3 cellular contexts compared by ENCODE assay signal in genomic region chr7:9681284-9681683, GRCh38.
TF ChIP-seq lines count a peak whose summit lies in the region.

No MANE protein-coding gene starts in this region.

TF ChIP-seq in HepG2, 621 proteins besides CTCF, POLR2A, EP300 and RAD21 (continues in another document):
- TF ChIP-seq DPF2 (CRISPR knock-in tag; IDR thresholded peaks at IDR 0.05; ENCODE audit: borderline replicate concordance, low read depth) (no peak), ZNF512B (CRISPR knock-in tag; IDR thresholded peaks at IDR 0.05; ENCODE audit: borderline replicate concordance) (no peak), ARHGAP35 (CRISPR knock-in tag; IDR thresholded peaks at IDR 0.05; ENCODE audit: borderline replicate concordance) (no peak), POLR2AphosphoS2 (IDR thresholded peaks at IDR 0.05; ENCODE audit: low read depth, low read length) (no peak), GATAD2A (CRISPR knock-in tag; IDR thresholded peaks at IDR 0.05) (no peak)
- TF ChIP-seq, protein P1, sequence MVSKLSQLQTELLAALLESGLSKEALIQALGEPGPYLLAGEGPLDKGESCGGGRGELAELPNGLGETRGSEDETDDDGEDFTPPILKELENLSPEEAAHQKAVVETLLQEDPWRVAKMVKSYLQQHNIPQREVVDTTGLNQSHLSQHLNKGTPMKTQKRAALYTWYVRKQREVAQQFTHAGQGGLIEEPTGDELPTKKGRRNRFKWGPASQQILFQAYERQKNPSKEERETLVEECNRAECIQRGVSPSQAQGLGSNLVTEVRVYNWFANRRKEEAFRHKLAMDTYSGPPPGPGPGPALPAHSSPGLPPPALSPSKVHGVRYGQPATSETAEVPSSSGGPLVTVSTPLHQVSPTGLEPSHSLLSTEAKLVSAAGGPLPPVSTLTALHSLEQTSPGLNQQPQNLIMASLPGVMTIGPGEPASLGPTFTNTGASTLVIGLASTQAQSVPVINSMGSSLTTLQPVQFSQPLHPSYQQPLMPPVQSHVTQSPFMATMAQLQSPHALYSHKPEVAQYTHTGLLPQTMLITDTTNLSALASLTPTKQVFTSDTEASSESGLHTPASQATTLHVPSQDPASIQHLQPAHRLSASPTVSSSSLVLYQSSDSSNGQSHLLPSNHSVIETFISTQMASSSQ (IDR thresholded peaks at IDR 0.05; ENCODE audit: low read depth) = no peak
- TF ChIP-seq, protein P1 (CRISPR knock-in tag; IDR thresholded peaks at IDR 0.05; ENCODE audit: borderline replicate concordance) = no peak

TF ChIP-seq in IMR-90, 13 proteins besides CTCF, POLR2A, EP300 and RAD21:
- TF ChIP-seq, protein P2, sequence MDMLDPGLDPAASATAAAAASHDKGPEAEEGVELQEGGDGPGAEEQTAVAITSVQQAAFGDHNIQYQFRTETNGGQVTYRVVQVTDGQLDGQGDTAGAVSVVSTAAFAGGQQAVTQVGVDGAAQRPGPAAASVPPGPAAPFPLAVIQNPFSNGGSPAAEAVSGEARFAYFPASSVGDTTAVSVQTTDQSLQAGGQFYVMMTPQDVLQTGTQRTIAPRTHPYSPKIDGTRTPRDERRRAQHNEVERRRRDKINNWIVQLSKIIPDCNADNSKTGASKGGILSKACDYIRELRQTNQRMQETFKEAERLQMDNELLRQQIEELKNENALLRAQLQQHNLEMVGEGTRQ (IDR thresholded peaks at IDR 0.05; ENCODE audit: low read depth, low read length) = no peak
- TF ChIP-seq CEBPB (IDR thresholded peaks at IDR 0.05; ENCODE audit: low read depth, low read length) (no peak), FOS (IDR thresholded peaks at IDR 0.05; ENCODE audit: low read depth, low read length) (no peak), RCOR1 (IDR thresholded peaks at IDR 0.05; ENCODE audit: insufficient replicate concordance, low read length) (no peak), RFX5 (IDR thresholded peaks at IDR 0.05; ENCODE audit: low read depth, low read length) (no peak), MAFK (IDR thresholded peaks at IDR 0.05; ENCODE audit: low read depth, low read length) (peak; percentile 52; the same call in 1 of the 2 replicates)
TF ChIP-seq in IMR-90: peak in this region for 1.

TF ChIP-seq in K562, 482 proteins besides CTCF, POLR2A, EP300 and RAD21 (continues in another document):
- TF ChIP-seq C11orf30 (IDR thresholded peaks at IDR 0.05; ENCODE audit: low read depth) (peak; percentile 10; the same call in 1 of the 2 replicates), ZNF408 (CRISPR knock-in tag; IDR thresholded peaks at IDR 0.05; ENCODE audit: low read depth) (no peak), TOE1 (IDR thresholded peaks at IDR 0.05; ENCODE audit: borderline replicate concordance) (no peak), TOE1 (CRISPR knock-in tag; IDR thresholded peaks at IDR 0.05; ENCODE audit: borderline replicate concordance, low read depth) (no peak), UBTF (IDR thresholded peaks at IDR 0.05; ENCODE audit: borderline replicate concordance in 1 of 2, low read depth in 2 of 2, low read length in 2 of 2) (no peak), ZNF197 (CRISPR knock-in tag; IDR thresholded peaks at IDR 0.05; ENCODE audit: low read depth) (no peak), NELFE (IDR thresholded peaks at IDR 0.05; ENCODE audit: insufficient read depth, insufficient read length) (no peak), XRCC3 (IDR thresholded peaks at IDR 0.05) (no peak), RBM39 (optimal IDR thresholded peaks at IDR 0.05; ENCODE audit: low read depth, low read length) (no peak), MAFF (IDR thresholded peaks at IDR 0.05; ENCODE audit: low read length) (peak; percentile 7; the same call in 1 of the 2 replicates), ZBTB11 (CRISPR knock-in tag; IDR thresholded peaks at IDR 0.05) (no peak), ZBTB17 (CRISPR knock-in tag; IDR thresholded peaks at IDR 0.05) (no peak), PTRF (tag; IDR thresholded peaks at IDR 0.05) (no peak), CBFA2T3 (IDR thresholded peaks at IDR 0.05) (no peak), ZNF316 (IDR thresholded peaks at IDR 0.05) (peak; percentile 55), CEBPZ (IDR thresholded peaks at IDR 0.05; ENCODE audit: borderline replicate concordance, low read depth, low read length) (no peak), FOXO4 (CRISPR knock-in tag; IDR thresholded peaks at IDR 0.05) (no peak), SOX6 (IDR thresholded peaks at IDR 0.05) (no peak), POLR2AphosphoS2 (IDR thresholded peaks at IDR 0.05; ENCODE audit: low read length) (no peak), SNRNP70 (optimal IDR thresholded peaks at IDR 0.05; ENCODE audit: low read depth, low read length) (no peak), MXI1 (IDR thresholded peaks at IDR 0.05; ENCODE audit: low read depth, low read length) (no peak)
- TF ChIP-seq, protein P3, sequence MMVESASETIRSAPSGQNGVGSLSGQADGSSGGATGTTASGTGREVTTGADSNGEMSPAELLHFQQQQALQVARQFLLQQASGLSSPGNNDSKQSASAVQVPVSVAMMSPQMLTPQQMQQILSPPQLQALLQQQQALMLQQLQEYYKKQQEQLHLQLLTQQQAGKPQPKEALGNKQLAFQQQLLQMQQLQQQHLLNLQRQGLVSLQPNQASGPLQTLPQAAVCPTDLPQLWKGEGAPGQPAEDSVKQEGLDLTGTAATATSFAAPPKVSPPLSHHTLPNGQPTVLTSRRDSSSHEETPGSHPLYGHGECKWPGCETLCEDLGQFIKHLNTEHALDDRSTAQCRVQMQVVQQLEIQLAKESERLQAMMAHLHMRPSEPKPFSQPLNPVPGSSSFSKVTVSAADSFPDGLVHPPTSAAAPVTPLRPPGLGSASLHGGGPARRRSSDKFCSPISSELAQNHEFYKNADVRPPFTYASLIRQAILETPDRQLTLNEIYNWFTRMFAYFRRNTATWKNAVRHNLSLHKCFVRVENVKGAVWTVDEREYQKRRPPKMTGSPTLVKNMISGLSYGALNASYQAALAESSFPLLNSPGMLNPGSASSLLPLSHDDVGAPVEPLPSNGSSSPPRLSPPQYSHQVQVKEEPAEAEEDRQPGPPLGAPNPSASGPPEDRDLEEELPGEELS (CRISPR knock-in tag; IDR thresholded peaks at IDR 0.05; ENCODE audit: borderline replicate concordance) = no peak
- TF ChIP-seq, protein P4, sequence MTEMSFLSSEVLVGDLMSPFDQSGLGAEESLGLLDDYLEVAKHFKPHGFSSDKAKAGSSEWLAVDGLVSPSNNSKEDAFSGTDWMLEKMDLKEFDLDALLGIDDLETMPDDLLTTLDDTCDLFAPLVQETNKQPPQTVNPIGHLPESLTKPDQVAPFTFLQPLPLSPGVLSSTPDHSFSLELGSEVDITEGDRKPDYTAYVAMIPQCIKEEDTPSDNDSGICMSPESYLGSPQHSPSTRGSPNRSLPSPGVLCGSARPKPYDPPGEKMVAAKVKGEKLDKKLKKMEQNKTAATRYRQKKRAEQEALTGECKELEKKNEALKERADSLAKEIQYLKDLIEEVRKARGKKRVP (CRISPR knock-in tag; IDR thresholded peaks at IDR 0.05) = no peak
- TF ChIP-seq, protein P5, sequence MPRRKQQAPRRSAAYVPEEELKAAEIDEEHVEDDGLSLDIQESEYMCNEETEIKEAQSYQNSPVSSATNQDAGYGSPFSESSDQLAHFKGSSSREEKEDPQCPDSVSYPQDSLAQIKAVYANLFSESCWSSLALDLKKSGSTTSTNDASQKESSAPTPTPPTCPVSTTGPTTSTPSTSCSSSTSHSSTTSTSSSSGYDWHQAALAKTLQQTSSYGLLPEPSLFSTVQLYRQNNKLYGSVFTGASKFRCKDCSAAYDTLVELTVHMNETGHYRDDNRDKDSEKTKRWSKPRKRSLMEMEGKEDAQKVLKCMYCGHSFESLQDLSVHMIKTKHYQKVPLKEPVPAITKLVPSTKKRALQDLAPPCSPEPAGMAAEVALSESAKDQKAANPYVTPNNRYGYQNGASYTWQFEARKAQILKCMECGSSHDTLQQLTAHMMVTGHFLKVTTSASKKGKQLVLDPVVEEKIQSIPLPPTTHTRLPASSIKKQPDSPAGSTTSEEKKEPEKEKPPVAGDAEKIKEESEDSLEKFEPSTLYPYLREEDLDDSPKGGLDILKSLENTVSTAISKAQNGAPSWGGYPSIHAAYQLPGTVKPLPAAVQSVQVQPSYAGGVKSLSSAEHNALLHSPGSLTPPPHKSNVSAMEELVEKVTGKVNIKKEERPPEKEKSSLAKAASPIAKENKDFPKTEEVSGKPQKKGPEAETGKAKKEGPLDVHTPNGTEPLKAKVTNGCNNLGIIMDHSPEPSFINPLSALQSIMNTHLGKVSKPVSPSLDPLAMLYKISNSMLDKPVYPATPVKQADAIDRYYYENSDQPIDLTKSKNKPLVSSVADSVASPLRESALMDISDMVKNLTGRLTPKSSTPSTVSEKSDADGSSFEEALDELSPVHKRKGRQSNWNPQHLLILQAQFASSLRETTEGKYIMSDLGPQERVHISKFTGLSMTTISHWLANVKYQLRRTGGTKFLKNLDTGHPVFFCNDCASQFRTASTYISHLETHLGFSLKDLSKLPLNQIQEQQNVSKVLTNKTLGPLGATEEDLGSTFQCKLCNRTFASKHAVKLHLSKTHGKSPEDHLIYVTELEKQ (CRISPR knock-in tag; IDR thresholded peaks at IDR 0.05) = no peak
